ENCODE assay signal across 1 cellular context in the genomic region with DNA sequence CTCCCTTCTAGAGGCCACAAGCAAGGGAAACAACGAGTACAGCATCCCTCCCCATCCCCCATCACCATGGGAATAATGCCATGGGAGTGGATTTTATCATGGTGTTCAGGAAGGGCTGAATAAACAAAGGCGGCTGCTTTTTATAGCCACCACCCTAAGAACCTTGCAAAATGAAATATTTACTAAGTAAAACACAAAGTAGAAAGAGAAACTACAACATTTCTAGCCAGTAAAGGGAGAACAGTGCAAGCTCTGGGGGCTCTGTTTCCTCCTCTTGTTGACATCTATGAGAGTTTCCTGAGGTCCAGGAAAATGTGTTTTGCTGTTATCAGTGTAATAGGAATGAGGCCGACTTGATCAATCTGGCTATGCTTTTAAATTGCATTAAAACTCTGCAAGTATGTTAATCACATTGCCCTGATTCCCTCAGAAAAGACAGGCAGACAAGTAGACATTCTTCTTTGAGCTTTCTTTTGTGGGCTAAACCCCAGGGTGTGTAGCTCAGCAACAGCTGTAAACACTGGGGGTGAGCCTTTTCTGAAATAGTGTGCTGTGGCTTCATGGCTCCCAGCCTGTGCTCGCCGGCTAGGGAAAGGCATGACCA.
TF ChIP-seq lines count a peak whose summit lies in the region.

No MANE protein-coding gene starts in this region.

TF ChIP-seq in HepG2, 621 proteins besides CTCF, POLR2A, EP300 and RAD21:
- no peak for TF ChIP-seq ZNF30 (CRISPR knock-in tag; IDR thresholded peaks at IDR 0.05)
- no peak for TF ChIP-seq RARG (CRISPR knock-in tag; IDR thresholded peaks at IDR 0.05; ENCODE audit: low read depth)
- TF ChIP-seq, protein P1, sequence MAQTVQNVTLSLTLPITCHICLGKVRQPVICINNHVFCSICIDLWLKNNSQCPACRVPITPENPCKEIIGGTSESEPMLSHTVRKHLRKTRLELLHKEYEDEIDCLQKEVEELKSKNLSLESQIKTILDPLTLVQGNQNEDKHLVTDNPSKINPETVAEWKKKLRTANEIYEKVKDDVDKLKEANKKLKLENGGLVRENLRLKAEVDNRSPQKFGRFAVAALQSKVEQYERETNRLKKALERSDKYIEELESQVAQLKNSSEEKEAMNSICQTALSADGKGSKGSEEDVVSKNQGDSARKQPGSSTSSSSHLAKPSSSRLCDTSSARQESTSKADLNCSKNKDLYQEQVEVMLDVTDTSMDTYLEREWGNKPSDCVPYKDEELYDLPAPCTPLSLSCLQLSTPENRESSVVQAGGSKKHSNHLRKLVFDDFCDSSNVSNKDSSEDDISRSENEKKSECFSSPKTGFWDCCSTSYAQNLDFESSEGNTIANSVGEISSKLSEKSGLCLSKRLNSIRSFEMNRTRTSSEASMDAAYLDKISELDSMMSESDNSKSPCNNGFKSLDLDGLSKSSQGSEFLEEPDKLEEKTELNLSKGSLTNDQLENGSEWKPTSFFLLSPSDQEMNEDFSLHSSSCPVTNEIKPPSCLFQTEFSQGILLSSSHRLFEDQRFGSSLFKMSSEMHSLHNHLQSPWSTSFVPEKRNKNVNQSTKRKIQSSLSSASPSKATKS (CRISPR knock-in tag; IDR thresholded peaks at IDR 0.05), result no peak
- no peak for TF ChIP-seq TRIM24 (CRISPR knock-in tag; IDR thresholded peaks at IDR 0.05)
- TF ChIP-seq, protein P2, sequence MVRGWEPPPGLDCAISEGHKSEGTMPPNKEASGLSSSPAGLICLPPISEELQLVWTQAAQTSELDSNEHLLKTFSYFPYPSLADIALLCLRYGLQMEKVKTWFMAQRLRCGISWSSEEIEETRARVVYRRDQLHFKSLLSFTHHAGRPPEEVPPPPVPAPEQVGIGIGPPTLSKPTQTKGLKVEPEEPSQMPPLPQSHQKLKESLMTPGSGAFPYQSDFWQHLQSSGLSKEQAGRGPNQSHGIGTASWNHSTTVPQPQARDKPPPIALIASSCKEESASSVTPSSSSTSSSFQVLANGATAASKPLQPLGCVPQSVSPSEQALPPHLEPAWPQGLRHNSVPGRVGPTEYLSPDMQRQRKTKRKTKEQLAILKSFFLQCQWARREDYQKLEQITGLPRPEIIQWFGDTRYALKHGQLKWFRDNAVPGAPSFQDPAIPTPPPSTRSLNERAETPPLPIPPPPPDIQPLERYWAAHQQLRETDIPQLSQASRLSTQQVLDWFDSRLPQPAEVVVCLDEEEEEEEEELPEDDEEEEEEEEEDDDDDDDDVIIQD (CRISPR knock-in tag; IDR thresholded peaks at IDR 0.05; ENCODE audit: low read depth), result no peak
- TF ChIP-seq, protein P3, sequence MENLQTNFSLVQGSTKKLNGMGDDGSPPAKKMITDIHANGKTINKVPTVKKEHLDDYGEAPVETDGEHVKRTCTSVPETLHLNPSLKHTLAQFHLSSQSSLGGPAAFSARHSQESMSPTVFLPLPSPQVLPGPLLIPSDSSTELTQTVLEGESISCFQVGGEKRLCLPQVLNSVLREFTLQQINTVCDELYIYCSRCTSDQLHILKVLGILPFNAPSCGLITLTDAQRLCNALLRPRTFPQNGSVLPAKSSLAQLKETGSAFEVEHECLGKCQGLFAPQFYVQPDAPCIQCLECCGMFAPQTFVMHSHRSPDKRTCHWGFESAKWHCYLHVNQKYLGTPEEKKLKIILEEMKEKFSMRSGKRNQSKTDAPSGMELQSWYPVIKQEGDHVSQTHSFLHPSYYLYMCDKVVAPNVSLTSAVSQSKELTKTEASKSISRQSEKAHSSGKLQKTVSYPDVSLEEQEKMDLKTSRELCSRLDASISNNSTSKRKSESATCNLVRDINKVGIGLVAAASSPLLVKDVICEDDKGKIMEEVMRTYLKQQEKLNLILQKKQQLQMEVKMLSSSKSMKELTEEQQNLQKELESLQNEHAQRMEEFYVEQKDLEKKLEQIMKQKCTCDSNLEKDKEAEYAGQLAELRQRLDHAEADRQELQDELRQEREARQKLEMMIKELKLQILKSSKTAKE (CRISPR knock-in tag; IDR thresholded peaks at IDR 0.05; ENCODE audit: borderline replicate concordance), result no peak
- TF ChIP-seq PLRG1 (conservative IDR thresholded peaks at IDR 0.05), result no peak
- no peak for TF ChIP-seq NCOR1 (IDR thresholded peaks at IDR 0.05; ENCODE audit: borderline replicate concordance, low read length)
- TF ChIP-seq, protein P4, sequence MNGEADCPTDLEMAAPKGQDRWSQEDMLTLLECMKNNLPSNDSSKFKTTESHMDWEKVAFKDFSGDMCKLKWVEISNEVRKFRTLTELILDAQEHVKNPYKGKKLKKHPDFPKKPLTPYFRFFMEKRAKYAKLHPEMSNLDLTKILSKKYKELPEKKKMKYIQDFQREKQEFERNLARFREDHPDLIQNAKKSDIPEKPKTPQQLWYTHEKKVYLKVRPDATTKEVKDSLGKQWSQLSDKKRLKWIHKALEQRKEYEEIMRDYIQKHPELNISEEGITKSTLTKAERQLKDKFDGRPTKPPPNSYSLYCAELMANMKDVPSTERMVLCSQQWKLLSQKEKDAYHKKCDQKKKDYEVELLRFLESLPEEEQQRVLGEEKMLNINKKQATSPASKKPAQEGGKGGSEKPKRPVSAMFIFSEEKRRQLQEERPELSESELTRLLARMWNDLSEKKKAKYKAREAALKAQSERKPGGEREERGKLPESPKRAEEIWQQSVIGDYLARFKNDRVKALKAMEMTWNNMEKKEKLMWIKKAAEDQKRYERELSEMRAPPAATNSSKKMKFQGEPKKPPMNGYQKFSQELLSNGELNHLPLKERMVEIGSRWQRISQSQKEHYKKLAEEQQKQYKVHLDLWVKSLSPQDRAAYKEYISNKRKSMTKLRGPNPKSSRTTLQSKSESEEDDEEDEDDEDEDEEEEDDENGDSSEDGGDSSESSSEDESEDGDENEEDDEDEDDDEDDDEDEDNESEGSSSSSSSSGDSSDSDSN (CRISPR knock-in tag; IDR thresholded peaks at IDR 0.05), result no peak
- TF ChIP-seq HDAC6 (IDR thresholded peaks at IDR 0.05; ENCODE audit: low read depth, low read length), result no peak
TF ChIP-seq in HepG2: peak in this region for 0.
